Comparison of ENCODE assay signal across 10 cellular contexts in genomic region chr22:37267661-37268413, GRCh38. TPM values are rescaled to one million over a fixed set of nuclear protein-coding genes. Genes with fewer than 3 reads are reported as not detected.
DNase-seq lines count a peak whose midpoint lies in the region; ATAC-seq and TF ChIP-seq lines count a peak whose summit lies in the region.
"Had no signal": no experiment of that assay in that cellular context is flagged by ENCODE, and none has a peak within 500 bp of the region (broad histone marks: within the 10 kb centered on the region; RNA-seq: fewer than 3 reads in every experiment).

No MANE protein-coding gene starts in this region.

- dilution Hi-C loops in IMR-90 (cut with HindIII; ENCODE audit: low sequenced_read_pairs, unreplicated experiment), result no loop called here

- POLR2A ChIA-PET in CD4-positive, alpha-beta memory T cell (lab: Charles Lee; ENCODE audit: partially characterized antibody), result interaction anchor here (0.8 to 10.7 kb wide), 13 partner anchors 14 to 46 kb away, joined by 3 to 111 read pairs (median 5); partner anchors contain the start of genes CYTH4 and RAC2
- POLR2A ChIA-PET in IMR-90 (lab: Charles Lee; ENCODE audit: unreplicated experiment), result interaction anchor here (0.6 kb wide), 1 partner anchor 73 kb away, joined by 3 read pairs; no protein-coding TSS in a partner anchor
- POLR2A ChIA-PET in activated CD4-positive, alpha-beta memory T cell treated with anti-CD3 and anti-CD28 coated beads, Interleukin-2, amount 10 ng/mL, durations not matched to agents 7 days and 5 days (lab: Charles Lee), result interaction anchor here (0.8 to 2.1 kb wide), 13 partner anchors 11 to 189 kb away, joined by 3 to 12 read pairs (median 5); partner anchors contain the start of gene CYTH4

- peaks cover 22 to 46% (median 32%) of the 10 kb centered on the region in 4 donors for H3K4me1 Mint-ChIP-seq in CD4-positive, alpha-beta memory T cell
- H3K4me1 Mint-ChIP-seq in activated CD4-positive, alpha-beta memory T cell treated with anti-CD3 and anti-CD28 coated beads, Interleukin-2, amount 10 ng/mL, durations not matched to agents 7 days and 5 days, result peaks cover 38% of the 10 kb centered on the region

- CTCF ChIA-PET in CD4-positive, alpha-beta memory T cell (lab: Charles Lee; ENCODE audit: partially characterized antibody), result interaction anchor here (0.7 to 10.9 kb wide), 19 partner anchors 8 to 325 kb away, joined by 3 to 491 read pairs (median 5); partner anchors contain the start of genes CYTH4, MFNG and RAC2
- CTCF ChIA-PET in IMR-90 (lab: Yijun Ruan, JAX), result no interaction called here
- CTCF ChIA-PET in activated CD4-positive, alpha-beta memory T cell treated with anti-CD3 and anti-CD28 coated beads, Interleukin-2, amount 10 ng/mL, durations not matched to agents 7 days and 5 days (lab: Charles Lee), result interaction anchor here (0.5 to 2.3 kb wide), 18 partner anchors 9 to 318 kb away, joined by 3 to 24 read pairs (median 4); partner anchors contain the start of genes CYTH4 and RAC2

- no peak overlapping the region for H3K23ac ChIP-seq in IMR-90 (ENCODE audit: low read depth, low read length)
- H3K23ac ChIP-seq in mesenchymal stem cell (ENCODE audit: low read length in 2 of 2), result peak overlapping the region in 1 of 2 experiments; percentile 63

- peaks cover 0 to 11% (median under 1%) of the 10 kb centered on the region in 8 donors for H3K9me3 Mint-ChIP-seq in CD4-positive, alpha-beta memory T cell
- H3K9me3 Mint-ChIP-seq in activated CD4-positive, alpha-beta memory T cell treated with anti-CD3 and anti-CD28 coated beads, Interleukin-2, amount 10 ng/mL, durations not matched to agents 7 days and 5 days, result peaks cover 9% of the 10 kb centered on the region

- TF ChIP-seq CTCF in IMR-90 (conservative IDR thresholded peaks at IDR 0.05; ENCODE audit: low read depth, low read length) (no peak), breast epithelium (IDR thresholded peaks at IDR 0.05) (no peak)

- H3K79me1 ChIP-seq in IMR-90 (ENCODE audit: low read depth in 1 of 2, low read length in 2 of 2), result no peaks in the 10 kb centered on the region
- H3K79me1 ChIP-seq in mesenchymal stem cell (replicated peaks; ENCODE audit: low read length, poor library complexity, severe bottlenecking), result no peaks in the 10 kb centered on the region

- peak overlapping the region; percentile 84 for H2BK120ac ChIP-seq in IMR-90 (ENCODE audit: low read depth, low read length)
- no peak overlapping the region for H2BK120ac ChIP-seq in mesenchymal stem cell (ENCODE audit: low read depth, low read length)

- in situ Hi-C loops in IMR-90 (cut with MboI; ENCODE audit: low sequenced_read_pairs), result no loop called here

- peak overlapping the region; percentile 62; the same call in 1 of the 2 replicates for H3K14ac ChIP-seq in IMR-90 (replicated peaks; ENCODE audit: low read depth, low read length)
- no peak overlapping the region for H3K14ac ChIP-seq in mesenchymal stem cell (ENCODE audit: low read length in 2 of 2)

- peaks cover 26% of the 10 kb centered on the region for H3K4me1 ChIP-seq in CD4-positive, alpha-beta memory T cell (ENCODE audit: insufficient read depth, low read length)
- peaks cover 5% of the 10 kb centered on the region for H3K4me1 ChIP-seq in IMR-90 (ENCODE audit: control insufficient read depth, insufficient read depth, low read length)
- H3K4me1 ChIP-seq in mesenchymal stem cell (ENCODE audit: control insufficient read depth, insufficient read depth, low read depth, low read length), result peaks cover 7% of the 10 kb centered on the region
- H3K4me1 ChIP-seq in breast epithelium, result no peaks in the 10 kb centered on the region

- H3K36me3 ChIP-seq in CD4-positive, alpha-beta memory T cell (ENCODE audit: insufficient read depth, low read length), result no peaks in the 10 kb centered on the region
- H3K36me3 ChIP-seq in IMR-90 (ENCODE audit: control insufficient read depth, insufficient read depth, low read length) (no peaks in the 10 kb centered on the region), mesenchymal stem cell (ENCODE audit: control insufficient read depth in 1 of 2, insufficient read depth in 2 of 2, low read depth in 1 of 2, low read length in 2 of 2) (no peaks in the 10 kb centered on the region), breast epithelium (no peaks in the 10 kb centered on the region)
- H3K36me3 ChIP-seq: heart left ventricle had no signal

- TF ChIP-seq RAD21 in IMR-90 (IDR thresholded peaks at IDR 0.05; ENCODE audit: low read length), result no peak

- intact Hi-C loops in CD4-positive, alpha-beta memory T cell (cut with micrococcal nuclease), result loop anchor here (1.0 to 2.0 kb wide), 6 partner anchors 14 to 299 kb away; partner anchors contain the start of gene CYTH4
- intact Hi-C loops in IMR-90 (cut with micrococcal nuclease), result loop anchor here (2.0 kb wide), 1 partner anchor 189 kb away; no protein-coding TSS in a partner anchor
- intact Hi-C loops in breast epithelium (cut with DNase I; ENCODE audit: low total_unique reads), result no loop called here

- H2BK5ac ChIP-seq in IMR-90 (ENCODE audit: low read depth, low read length, poor library complexity, severe bottlenecking), result peak overlapping the region; percentile 25
- H2BK5ac ChIP-seq in mesenchymal stem cell (ENCODE audit: low read depth, low read length, poor library complexity, severe bottlenecking), result no peak overlapping the region

- H3K4me2 ChIP-seq in IMR-90 (ENCODE audit: low read depth, low read length) (no peak overlapping the region), mesenchymal stem cell (ENCODE audit: low read length, poor library complexity, severe bottlenecking) (no peak overlapping the region)

- peak overlapping the region; percentile 55 for H2BK20ac ChIP-seq in IMR-90 (ENCODE audit: low read depth, low read length)

- peak; percentile 31; the same call in 1 of the 2 replicates for ATAC-seq in IMR-90 (ENCODE audit: low read depth)
- ATAC-seq in activated CD4-positive, CD25-positive, alpha-beta regulatory T cell treated with anti-CD3 and anti-CD28 coated beads, Interleukin-2, amount 50 U/mL, for 24 hours, result no peak

- no TSS peak for BruUV-seq in IMR-90 (replicated peaks; lab: Mats Ljungman, UMichigan)

- H3K27ac Mint-ChIP-seq in CD4-positive, alpha-beta memory T cell, result peak overlapping the region; percentile 83 to 98 (median 95)
- H3K27ac Mint-ChIP-seq in activated CD4-positive, alpha-beta memory T cell treated with anti-CD3 and anti-CD28 coated beads, Interleukin-2, amount 10 ng/mL, durations not matched to agents 7 days and 5 days, result peak overlapping the region; percentile 81

- H2AK5ac ChIP-seq in IMR-90 (ENCODE audit: low read depth, low read length) (0 out of 2 replicates have a peak overlapping the region, but pooled peaks have one; percentile 50), mesenchymal stem cell (ENCODE audit: low read length, severe bottlenecking) (peak overlapping the region; percentile 77)

- H2BK15ac ChIP-seq in IMR-90 (ENCODE audit: low read depth, low read length), result no peak overlapping the region; the same call in 2 of the 3 replicates
- H2BK15ac ChIP-seq in mesenchymal stem cell (ENCODE audit: low read depth, poor library complexity, severe bottlenecking), result peak overlapping the region; percentile 70

- H2AK9ac ChIP-seq in IMR-90 (replicated peaks; ENCODE audit: low read depth, low read length, poor library complexity), result no peak overlapping the region

- peak overlapping the region; percentile 90 for H4K5ac ChIP-seq in IMR-90 (ENCODE audit: low read depth, low read length)

- H4K8ac ChIP-seq in IMR-90 (ENCODE audit: low read depth in 2 of 2, low read length in 2 of 2), result peak overlapping the region; percentile 69 to 79
- peak overlapping the region; percentile 97 for H4K8ac ChIP-seq in mesenchymal stem cell (ENCODE audit: low read length)

- peak overlapping the region; percentile 83 to 93 (median 89) for H3K4me3 Mint-ChIP-seq in CD4-positive, alpha-beta memory T cell
- H3K4me3 Mint-ChIP-seq in activated CD4-positive, alpha-beta memory T cell treated with anti-CD3 and anti-CD28 coated beads, Interleukin-2, amount 10 ng/mL, durations not matched to agents 7 days and 5 days, result peak overlapping the region; percentile 67

- peaks cover 3% of the 10 kb centered on the region for H3K9me1 ChIP-seq in IMR-90 (ENCODE audit: insufficient read depth, low read length)

- H4K20me1 ChIP-seq in IMR-90 (ENCODE audit: insufficient read depth, low read length), result no peaks in the 10 kb centered on the region

- peaks cover 0 to 11% of the 10 kb centered on the region in 2 donors for H3K9me3 ChIP-seq in CD4-positive, alpha-beta memory T cell (ENCODE audit: control insufficient read depth in 1 of 2, low read length in 2 of 2)
- peaks cover 13% of the 10 kb centered on the region for H3K9me3 ChIP-seq in IMR-90 (ENCODE audit: control insufficient read depth, insufficient read depth, low read length)
- H3K9me3 ChIP-seq in mesenchymal stem cell (ENCODE audit: control insufficient read depth, low read length), result peaks cover 19% of the 10 kb centered on the region
- H3K9me3 ChIP-seq in breast epithelium, result peaks cover 8 to 11% of the 10 kb centered on the region in 2 donors

- H3K27ac ChIP-seq in CD4-positive, alpha-beta memory T cell (ENCODE audit: low read depth, low read length), result peak overlapping the region; percentile 69
- H3K27ac ChIP-seq in IMR-90 (ENCODE audit: insufficient read depth, low read length) (peak overlapping the region; percentile 63), mesenchymal stem cell (ENCODE audit: low read length, poor library complexity, severe bottlenecking) (no peak overlapping the region), breast epithelium (no peak overlapping the region)

- no CpG with 5 or more reads among the region's 11 CpGs for WGBS in IMR-90 (ENCODE audit: extremely low coverage in 2 of 2, insufficient read length in 1 of 2), 2 experiments
- WGBS in mesenchymal stem cell, result 81% methylated on average over 11 of the region's 11 CpGs

- no peak overlapping the region for H3K56ac ChIP-seq in IMR-90 (ENCODE audit: extremely low read depth, insufficient read depth, low read length)

- DNase-seq in CD4-positive, alpha-beta memory T cell, result no peak
- DNase-seq in IMR-90, result peak; percentile 38
- DNase-seq in activated CD4-positive, alpha-beta memory T cell treated with anti-CD3 and anti-CD28 coated beads, Interleukin-2, amount 10 ng/mL, durations not matched to agents 7 days and 5 days, result no peak
- DNase-seq in mesenchymal stem cell, result peak; percentile 50
- DNase-seq in hypothalamus (lab: John Stamatoyannopoulos, UW), result no peak
- no peak for DNase-seq in EL
- no peak for DNase-seq in breast epithelium (ENCODE audit: low spot score in 2 of 2)
- DNase-seq: NCI-H2029 treated with DMSO at 0.1 percent for 48 hours had no signal

- peak overlapping the region; percentile 55 to 91 for H2BK12ac ChIP-seq in mesenchymal stem cell (ENCODE audit: low read length in 2 of 2)

- no peak overlapping the region for H3K4me3 ChIP-seq in CD4-positive, alpha-beta memory T cell (ENCODE audit: low read length in 2 of 2)
- no peak overlapping the region for H3K4me3 ChIP-seq in IMR-90 (ENCODE audit: insufficient read depth, low read depth, low read length)
- no peak overlapping the region for H3K4me3 ChIP-seq in mesenchymal stem cell (ENCODE audit: insufficient read depth in 1 of 2, low read depth in 1 of 2, low read length in 2 of 2)
- peak overlapping the region in 1 of 3 donors; percentile 63 for H3K4me3 ChIP-seq in breast epithelium

- H3K27me3 ChIP-seq in CD4-positive, alpha-beta memory T cell (ENCODE audit: insufficient read depth, low read length), result no peaks in the 10 kb centered on the region
- no peaks in the 10 kb centered on the region; the same call in 1 of the 2 replicates for H3K27me3 ChIP-seq in IMR-90 (ENCODE audit: control insufficient read depth, insufficient read depth, low read length)
- H3K27me3 ChIP-seq in mesenchymal stem cell (ENCODE audit: control insufficient read depth in 1 of 2, insufficient read depth in 1 of 2, low read length in 2 of 2), result peaks cover 0 to 2% of the 10 kb centered on the region in 2 experiments
- H3K27me3 ChIP-seq in breast epithelium, result peaks cover 0 to 1% of the 10 kb centered on the region in 2 donors

- H3K9ac ChIP-seq in IMR-90 (ENCODE audit: low read depth, low read length), result no peak overlapping the region
- H3K9ac ChIP-seq in mesenchymal stem cell (ENCODE audit: low read length), result peak overlapping the region; percentile 87

- TF ChIP-seq POLR2A in IMR-90 (IDR thresholded peaks at IDR 0.05; ENCODE audit: low read depth, low read length) (no peak), breast epithelium (IDR thresholded peaks at IDR 0.05) (no peak)

- peak overlapping the region; percentile 58 for H3K4ac ChIP-seq in IMR-90 (ENCODE audit: low read depth, low read length)
- H3K4ac ChIP-seq in mesenchymal stem cell (ENCODE audit: low read depth in 1 of 2, low read length in 2 of 2), result peak overlapping the region; percentile 66 to 97

- H3K18ac ChIP-seq in IMR-90 (ENCODE audit: low read depth, low read length) (no peak overlapping the region), mesenchymal stem cell (ENCODE audit: low read depth in 1 of 2, low read length in 2 of 2) (peak overlapping the region; percentile 47 to 91)

- H3K27me3 Mint-ChIP-seq in CD4-positive, alpha-beta memory T cell, result no peaks in the 10 kb centered on the region
- H3K27me3 Mint-ChIP-seq in activated CD4-positive, alpha-beta memory T cell treated with anti-CD3 and anti-CD28 coated beads, Interleukin-2, amount 10 ng/mL, durations not matched to agents 7 days and 5 days, result peaks cover 8% of the 10 kb centered on the region

- peaks cover 0 to 3% of the 10 kb centered on the region in 2 donors for H3K36me3 Mint-ChIP-seq in CD4-positive, alpha-beta memory T cell
- H3K36me3 Mint-ChIP-seq in activated CD4-positive, alpha-beta memory T cell treated with anti-CD3 and anti-CD28 coated beads, Interleukin-2, amount 10 ng/mL, durations not matched to agents 7 days and 5 days (ENCODE audit: low read depth), result peaks cover 4% of the 10 kb centered on the region

- H2AFZ ChIP-seq in IMR-90 (replicated peaks; ENCODE audit: low read length, poor library complexity) (peak overlapping the region; percentile 64), mesenchymal stem cell (ENCODE audit: low read depth, low read length) (no peak overlapping the region)

- H4K91ac ChIP-seq in IMR-90 (ENCODE audit: insufficient read depth, low read depth, low read length) (peak overlapping the region; percentile 76), mesenchymal stem cell (ENCODE audit: low read length) (peak overlapping the region; percentile 89)

RNA-seq across cellular contexts. Expression of gene CYTH4, which starts 14.5 kb away (rescaled TPM):
- total RNA-seq in CD4-positive, alpha-beta memory T cell, result 100 to 1,000 TPM; 169 to 177 TPM
- polyA plus RNA-seq in CD4-positive, alpha-beta memory T cell, result 10 to 100 TPM; 39.4 to 57.0 TPM
- 0.28 and 0.36 TPM in 2 replicates for total RNA-seq in IMR-90 (2012; rRNA removed)
- 0.55 and 0.85 TPM in 2 replicates for polyA plus RNA-seq in IMR-90 (2012; rRNA removed)
- 0.38 TPM in 2 replicates for polyA plus RNA-seq in IMR-90 (2012; cell fraction: cytosol; rRNA removed)
- polyA plus RNA-seq in IMR-90 (2012; cell fraction: nucleus; rRNA removed; ENCODE audit: low replicate concordance), result 0.68 and 0.84 TPM in 2 replicates
- 100 to 1,000 TPM; 114 to 126 TPM for total RNA-seq in activated CD4-positive, alpha-beta memory T cell treated with anti-CD3 and anti-CD28 coated beads, Interleukin-2, amount 10 ng/mL, durations not matched to agents 7 days and 5 days
- polyA plus RNA-seq in mesenchymal stem cell (2013, experiment 1 of 2), result 0.65 TPM
- 0.41 TPM for polyA plus RNA-seq in mesenchymal stem cell (2013, experiment 2 of 2)
- total RNA-seq in breast epithelium, result 10 to 100 TPM in 2 of 3 donors, 1 to 10 TPM in 1; 6.9 to 25.1 (median 10.5) TPM

RNA-seq across cellular contexts. Expression of gene RAC2, which starts 23.8 kb away (rescaled TPM):
- total RNA-seq in CD4-positive, alpha-beta memory T cell, result 100 to 1,000 TPM; 304 to 318 TPM
- 100 to 1,000 TPM; 724 to 917 TPM for polyA plus RNA-seq in CD4-positive, alpha-beta memory T cell
- total RNA-seq in IMR-90 (2012; rRNA removed) (10.0 and 11.1 TPM in 2 replicates), breast epithelium (10 to 100 TPM; 10.5 to 12.0 (median 11.5) TPM)
- 72.3 and 77.1 TPM in 2 replicates for polyA plus RNA-seq in IMR-90 (2012; rRNA removed)
- polyA plus RNA-seq in IMR-90 (2012; cell fraction: cytosol; rRNA removed), result 56.9 and 106 TPM in 2 replicates
- 33.8 and 79.6 TPM in 2 replicates for polyA plus RNA-seq in IMR-90 (2012; cell fraction: nucleus; rRNA removed; ENCODE audit: low replicate concordance)
- 1,000 to 10,000 TPM in 1 of 2 experiments, 100 to 1,000 TPM in 1; 984 to 1,005 TPM for total RNA-seq in activated CD4-positive, alpha-beta memory T cell treated with anti-CD3 and anti-CD28 coated beads, Interleukin-2, amount 10 ng/mL, durations not matched to agents 7 days and 5 days
- polyA plus RNA-seq in mesenchymal stem cell (2013, experiment 1 of 2), result 121 TPM
- 117 TPM for polyA plus RNA-seq in mesenchymal stem cell (2013, experiment 2 of 2)

RNA-seq across cellular contexts. Expression of gene SSTR3, which starts 55.6 kb away (rescaled TPM):
- total RNA-seq in CD4-positive, alpha-beta memory T cell, result 1 to 10 TPM; 8.2 to 9.3 TPM
- polyA plus RNA-seq in CD4-positive, alpha-beta memory T cell, result 1 to 10 TPM in 1 of 2 donors, under 1 TPM in 1; 0.50 to 1.4 TPM
- total RNA-seq in IMR-90 (2012; rRNA removed) (under 0.01 TPM in 2 replicates), breast epithelium (not detected)
- 0.07 TPM in 2 replicates for polyA plus RNA-seq in IMR-90 (2012; rRNA removed)
- 0.03 and 0.04 TPM in 2 replicates for polyA plus RNA-seq in IMR-90 (2012; cell fraction: cytosol; rRNA removed)
- polyA plus RNA-seq in IMR-90 (2012; cell fraction: nucleus; rRNA removed; ENCODE audit: low replicate concordance), result 0.09 and 0.16 TPM in 2 replicates
- total RNA-seq in activated CD4-positive, alpha-beta memory T cell treated with anti-CD3 and anti-CD28 coated beads, Interleukin-2, amount 10 ng/mL, durations not matched to agents 7 days and 5 days, result 1 to 10 TPM; 3.4 to 3.9 TPM
- not detected for polyA plus RNA-seq in mesenchymal stem cell (2013, experiment 1 of 2)
- not detected for polyA plus RNA-seq in mesenchymal stem cell (2013, experiment 2 of 2)
- polyA plus RNA-seq: heart left ventricle had no signal

Comparison
In these comparisons a context has a peak if more than half of its experiments do, and no peak if none do; other contexts are left out.
1. DNase-seq: peak in IMR-90 (single experiment) and mesenchymal stem cell (single experiment); none in CD4-positive, alpha-beta memory T cell (0 of 5), activated CD4-positive, alpha-beta memory T cell treated with anti-CD3 and anti-CD28 coated beads, Interleukin-2, amount 10 ng/mL, durations not matched to agents 7 days and 5 days (single experiment), hypothalamus (0 of 51), EL (single experiment) and breast epithelium (0 of 2).
2. H3K27ac ChIP-seq: peak in CD4-positive, alpha-beta memory T cell (single experiment) and IMR-90 (single experiment); none in mesenchymal stem cell (single experiment) and breast epithelium (0 of 2).
3. RNA of gene CYTH4, which starts 14.5 kb away (total RNA-seq): 169 to 177 TPM in CD4-positive, alpha-beta memory T cell and 114 to 126 TPM in activated CD4-positive, alpha-beta memory T cell treated with anti-CD3 and anti-CD28 coated beads, Interleukin-2, amount 10 ng/mL, durations not matched to agents 7 days and 5 days; 6.9 to 25.1 TPM in breast epithelium and 0.28 to 0.36 TPM in IMR-90; every median in the first group is over 4 times any median in the second.
4. RNA of gene RAC2, which starts 23.8 kb away (total RNA-seq): 984 to 1,005 TPM in activated CD4-positive, alpha-beta memory T cell treated with anti-CD3 and anti-CD28 coated beads, Interleukin-2, amount 10 ng/mL, durations not matched to agents 7 days and 5 days and 304 to 318 TPM in CD4-positive, alpha-beta memory T cell; 10.5 to 12.0 TPM in breast epithelium and 10.0 to 11.1 TPM in IMR-90; every median in the first group is over 10 times any median in the second.